8 cellular contexts compared by ENCODE assay signal in genomic region chr10:129877773-129878371, GRCh38.
A peak's percentile ranks its signal among the peaks of the same experiment; 100 is the strongest.
DNase-seq lines count a peak whose midpoint lies in the region; ATAC-seq lines count a peak whose summit lies in the region.

No MANE protein-coding gene starts in this region.

- H3K27me3 ChIP-seq in Karpas-422 (ENCODE audit: low read length) = no peaks in the 10 kb centered on the region
- H3K27me3 ChIP-seq in naive thymus-derived CD4-positive, alpha-beta T cell (ENCODE audit: control insufficient read depth in 2 of 2, insufficient read depth in 2 of 2, low read length in 2 of 2) = no peaks in the 10 kb centered on the region

- H3K4me2 ChIP-seq in Karpas-422 (ENCODE audit: low read depth, low read length, poor library complexity, severe bottlenecking) = no peak overlapping the region

- H3K9me3 Mint-ChIP-seq in activated T-cell treated with anti-CD3 and anti-CD28 coated beads, Interleukin-2, amount 50 U/mL, for 24 hours = no peaks in the 10 kb centered on the region
- no peaks in the 10 kb centered on the region for H3K9me3 Mint-ChIP-seq in naive thymus-derived CD4-positive, alpha-beta T cell

- no peak overlapping the region for H3K27ac ChIP-seq in Karpas-422 (ENCODE audit: low read length)
- no peak overlapping the region for H3K27ac ChIP-seq in naive thymus-derived CD4-positive, alpha-beta T cell (ENCODE audit: low read depth, low read length)

- ATAC-seq in naive thymus-derived CD4-positive, alpha-beta T cell = peak; percentile 63
- no peak for ATAC-seq in HG02970 (IDR thresholded peaks at IDR 0.05; ENCODE audit: low FRiP score, unreplicated experiment)

- no peaks in the 10 kb centered on the region for H3K9me2 ChIP-seq in Karpas-422 (replicated peaks; ENCODE audit: insufficient read depth, low read length)

- H3K4me1 Mint-ChIP-seq in activated T-cell treated with anti-CD3 and anti-CD28 coated beads, Interleukin-2, amount 50 U/mL, for 24 hours (ENCODE audit: low read depth) = no peaks in the 10 kb centered on the region
- no peaks in the 10 kb centered on the region for H3K4me1 Mint-ChIP-seq in naive thymus-derived CD4-positive, alpha-beta T cell

- intact Hi-C loops in naive thymus-derived CD4-positive, alpha-beta T cell (cut with micrococcal nuclease) = loop anchor here in 1 of 2 donors (2.0 kb wide), 2 partner anchors 251 to 301 kb away; no protein-coding TSS in a partner anchor

- H3K4me3 ChIP-seq in Karpas-422 (ENCODE audit: low read length) = no peak overlapping the region
- H3K4me3 ChIP-seq in naive thymus-derived CD4-positive, alpha-beta T cell (ENCODE audit: low read length) = no peak overlapping the region

- POLR2A ChIA-PET in naive thymus-derived CD4-positive, alpha-beta T cell (lab: Charles Lee) = no interaction called here

- no peaks in the 10 kb centered on the region for H3K79me2 ChIP-seq in Karpas-422 (ENCODE audit: low read length)

- H3K9ac ChIP-seq in Karpas-422 (ENCODE audit: low read length) = no peak overlapping the region

- CTCF ChIA-PET in naive thymus-derived CD4-positive, alpha-beta T cell (lab: Charles Lee) = interaction anchor here (1.5 kb wide), 1 partner anchor 13 kb away, joined by 3 read pairs; no protein-coding TSS in a partner anchor

- H3K36me3 Mint-ChIP-seq in activated T-cell treated with anti-CD3 and anti-CD28 coated beads, Interleukin-2, amount 50 U/mL, for 24 hours (ENCODE audit: low read depth) = no peaks in the 10 kb centered on the region
- H3K36me3 Mint-ChIP-seq in naive thymus-derived CD4-positive, alpha-beta T cell = no peaks in the 10 kb centered on the region

- H3K36me3 ChIP-seq in Karpas-422 (ENCODE audit: insufficient read depth, low read length) = no peaks in the 10 kb centered on the region
- no peaks in the 10 kb centered on the region for H3K36me3 ChIP-seq in naive thymus-derived CD4-positive, alpha-beta T cell (ENCODE audit: control insufficient read depth in 2 of 3, insufficient read depth in 3 of 3, low read length in 3 of 3)

- H3K9me3 ChIP-seq in Karpas-422 (ENCODE audit: low read length) = no peaks in the 10 kb centered on the region
- H3K9me3 ChIP-seq in naive thymus-derived CD4-positive, alpha-beta T cell (ENCODE audit: control insufficient read depth in 2 of 3, low read length in 3 of 3) = no peaks in the 10 kb centered on the region

- peaks cover 9% of the 10 kb centered on the region for H3K27me3 Mint-ChIP-seq in activated T-cell treated with anti-CD3 and anti-CD28 coated beads, Interleukin-2, amount 50 U/mL, for 24 hours
- H3K27me3 Mint-ChIP-seq in naive thymus-derived CD4-positive, alpha-beta T cell = peaks cover 0 to 8% (median 3%) of the 10 kb centered on the region in 5 donors

- H2AFZ ChIP-seq in Karpas-422 (ENCODE audit: low read length) = no peak overlapping the region

- H3K4me3 Mint-ChIP-seq in activated T-cell treated with anti-CD3 and anti-CD28 coated beads, Interleukin-2, amount 50 U/mL, for 24 hours = no peak overlapping the region
- H3K4me3 Mint-ChIP-seq in naive thymus-derived CD4-positive, alpha-beta T cell = no peak overlapping the region

- H3K4me1 ChIP-seq in Karpas-422 (ENCODE audit: low read length) = no peaks in the 10 kb centered on the region
- H3K4me1 ChIP-seq in naive thymus-derived CD4-positive, alpha-beta T cell (ENCODE audit: control insufficient read depth in 2 of 2, insufficient read depth in 2 of 2, low read length in 2 of 2) = no peaks in the 10 kb centered on the region

- peak; percentile 41 for DNase-seq in Daoy (ENCODE audit: low read depth)
- peak; percentile 87 for DNase-seq in Karpas-422
- peak; percentile 34 for DNase-seq in activated T-cell treated with anti-CD3 and anti-CD28 coated beads, Interleukin-2, amount 50 U/mL, for 24 hours
- peak in 7 of 9 donors; percentile 8 to 39 (median 29) for DNase-seq in naive thymus-derived CD4-positive, alpha-beta T cell
- DNase-seq in ureter (ENCODE audit: low spot score) = no peak
- no peak for DNase-seq in NCI-H2196 (lab: John Stamatoyannopoulos, UW; ENCODE audit: unreplicated experiment)
- no peak for DNase-seq in foreskin melanocyte

- H3K27ac Mint-ChIP-seq in activated T-cell treated with anti-CD3 and anti-CD28 coated beads, Interleukin-2, amount 50 U/mL, for 24 hours = no peak overlapping the region
- no peak overlapping the region for H3K27ac Mint-ChIP-seq in naive thymus-derived CD4-positive, alpha-beta T cell

- no peaks in the 10 kb centered on the region for H4K20me1 ChIP-seq in Karpas-422 (ENCODE audit: insufficient read depth, low read depth, low read length)

Comparison
In these comparisons a context has a peak if more than half of its experiments do, and no peak if none do; other contexts are left out.
1. DNase-seq: peak in Daoy (single experiment), Karpas-422 (single experiment), activated T-cell treated with anti-CD3 and anti-CD28 coated beads, Interleukin-2, amount 50 U/mL, for 24 hours (single experiment) and naive thymus-derived CD4-positive, alpha-beta T cell (7 of 9); none in ureter (single experiment), NCI-H2196 (single experiment) and foreskin melanocyte (single experiment).